8 cellular contexts compared by ENCODE assay signal in genomic region chr3:126522363-126522788, GRCh38. TPM values are rescaled to one million over a fixed set of nuclear protein-coding genes. Genes with fewer than 3 reads are reported as not detected.
A peak's percentile ranks its signal among the peaks of the same experiment; 100 is the strongest.
DNase-seq lines count a peak whose midpoint lies in the region; ATAC-seq and TF ChIP-seq lines count a peak whose summit lies in the region.

No MANE protein-coding gene starts in this region.

- peaks cover 3% of the 10 kb centered on the region; the same call in 1 of the 2 replicates for H3K27me3 ChIP-seq in GM06990 (replicated peaks; ENCODE audit: control insufficient read depth, insufficient read depth, low read length)
- H3K27me3 ChIP-seq in mesenchymal stem cell (ENCODE audit: control insufficient read depth in 1 of 2, insufficient read depth in 1 of 2, low read length in 2 of 2) = peaks cover 62 to 64% of the 10 kb centered on the region in 2 experiments

- H2BK5ac ChIP-seq in mesenchymal stem cell (ENCODE audit: low read depth, low read length, poor library complexity, severe bottlenecking) = no peak overlapping the region

- no peak overlapping the region for H3K18ac ChIP-seq in mesenchymal stem cell (ENCODE audit: low read depth in 1 of 2, low read length in 2 of 2)

- CTCF ChIA-PET in activated CD4-positive, alpha-beta memory T cell treated with anti-CD3 and anti-CD28 coated beads for 36 hours (lab: Charles Lee) = interaction anchor here (0.6 to 3.0 kb wide), 22 partner anchors 9 to 1027 kb away, joined by 3 to 25 read pairs (median 4); partner anchors contain the start of gene ZXDC

- H2BK15ac ChIP-seq in mesenchymal stem cell (ENCODE audit: low read depth, poor library complexity, severe bottlenecking) = no peak overlapping the region

- H3K4me2 ChIP-seq in mesenchymal stem cell (ENCODE audit: low read length, poor library complexity, severe bottlenecking) = no peak overlapping the region

- POLR2A ChIA-PET in activated CD4-positive, alpha-beta memory T cell treated with anti-CD3 and anti-CD28 coated beads for 36 hours (lab: Charles Lee) = no interaction called here

- no peak overlapping the region for H3K9ac ChIP-seq in mesenchymal stem cell (ENCODE audit: low read length)

- H3K9me3 ChIP-seq in mesenchymal stem cell (ENCODE audit: control insufficient read depth, low read length) = no peaks in the 10 kb centered on the region

- H3K27ac ChIP-seq in 22Rv1 (no peak overlapping the region), mesenchymal stem cell (ENCODE audit: low read length, poor library complexity, severe bottlenecking) (no peak overlapping the region)

- ATAC-seq in effector memory CD8-positive, alpha-beta T cell (replicated peaks) = peak; percentile 35
- ATAC-seq in HG02981 (IDR thresholded peaks at IDR 0.05; ENCODE audit: unreplicated experiment) = no peak

- intact Hi-C loops in activated CD4-positive, alpha-beta memory T cell treated with anti-CD3 and anti-CD28 coated beads for 36 hours (cut with micrococcal nuclease) = loop anchor here (1.0 kb wide), 1 partner anchor 1022 kb away; no protein-coding TSS in a partner anchor

- no peak overlapping the region for H4K8ac ChIP-seq in mesenchymal stem cell (ENCODE audit: low read length)

- H3K4me3 Mint-ChIP-seq in activated CD4-positive, alpha-beta memory T cell treated with anti-CD3 and anti-CD28 coated beads for 36 hours = no peak overlapping the region
- H3K4me3 Mint-ChIP-seq in effector memory CD8-positive, alpha-beta T cell = no peak overlapping the region

- no peaks in the 10 kb centered on the region for H3K4me1 Mint-ChIP-seq in activated CD4-positive, alpha-beta memory T cell treated with anti-CD3 and anti-CD28 coated beads for 36 hours (ENCODE audit: low read depth)
- H3K4me1 Mint-ChIP-seq in effector memory CD8-positive, alpha-beta T cell (ENCODE audit: low read depth in 2 of 2) = peaks cover 0 to 6% of the 10 kb centered on the region in 2 donors

- H2AK5ac ChIP-seq in mesenchymal stem cell (ENCODE audit: low read length, severe bottlenecking) = no peak overlapping the region

- WGBS in mesenchymal stem cell = 0% methylated on average over 6 of the region's 6 CpGs

- H3K27me3 Mint-ChIP-seq in activated CD4-positive, alpha-beta memory T cell treated with anti-CD3 and anti-CD28 coated beads for 36 hours = peaks cover 15% of the 10 kb centered on the region
- H3K27me3 Mint-ChIP-seq in effector memory CD8-positive, alpha-beta T cell = peaks cover 16 to 51% of the 10 kb centered on the region in 2 donors

- H2BK12ac ChIP-seq in mesenchymal stem cell (ENCODE audit: low read length in 2 of 2) = no peak overlapping the region

- no peak overlapping the region for H2BK120ac ChIP-seq in mesenchymal stem cell (ENCODE audit: low read depth, low read length)

- no peaks in the 10 kb centered on the region for H3K79me1 ChIP-seq in mesenchymal stem cell (replicated peaks; ENCODE audit: low read length, poor library complexity, severe bottlenecking)

- no peak overlapping the region for H3K4me3 ChIP-seq in GM06990 (replicated peaks; ENCODE audit: low read depth, low read length)
- no peak overlapping the region for H3K4me3 ChIP-seq in mesenchymal stem cell (ENCODE audit: insufficient read depth in 1 of 2, low read depth in 1 of 2, low read length in 2 of 2)

- DNase-seq in GM06990 (ENCODE audit: extremely low read depth, insufficient read length) (peak; percentile 28), NCI-H2171 (lab: John Stamatoyannopoulos, UW) (peak; percentile 50), mesenchymal stem cell (peak; percentile 55)
- DNase-seq in activated CD4-positive, alpha-beta memory T cell treated with anti-CD3 and anti-CD28 coated beads for 36 hours = peak; percentile 43
- DNase-seq in effector memory CD8-positive, alpha-beta T cell = peak; percentile 28 to 51 (median 43)
- DNase-seq in stimulated activated CD8-positive, alpha-beta memory T cell treated with anti-CD3 and anti-CD28 coated beads, Interleukin-4, amount 100 ng/mL, for 48 hours = peak; percentile 66

- H3K23ac ChIP-seq in mesenchymal stem cell (ENCODE audit: low read length in 2 of 2) = no peak overlapping the region

- H3K4ac ChIP-seq in mesenchymal stem cell (ENCODE audit: low read depth in 1 of 2, low read length in 2 of 2) = no peak overlapping the region

- H2AFZ ChIP-seq in mesenchymal stem cell (ENCODE audit: low read depth, low read length) = no peak overlapping the region

- no peak overlapping the region for H3K14ac ChIP-seq in mesenchymal stem cell (ENCODE audit: low read length in 2 of 2)

- no peak overlapping the region for H4K91ac ChIP-seq in mesenchymal stem cell (ENCODE audit: low read length)

- no peaks in the 10 kb centered on the region for H3K9me3 Mint-ChIP-seq in activated CD4-positive, alpha-beta memory T cell treated with anti-CD3 and anti-CD28 coated beads for 36 hours
- no peaks in the 10 kb centered on the region for H3K9me3 Mint-ChIP-seq in effector memory CD8-positive, alpha-beta T cell

- TF ChIP-seq CTCF in 22Rv1 (IDR thresholded peaks at IDR 0.05) (peak; percentile 93), GM06990 (IDR thresholded peaks at IDR 0.05; ENCODE audit: insufficient read depth, low read length, poor library complexity, severe bottlenecking) (peak; percentile 85)

- no peaks in the 10 kb centered on the region for H3K36me3 Mint-ChIP-seq in activated CD4-positive, alpha-beta memory T cell treated with anti-CD3 and anti-CD28 coated beads for 36 hours
- H3K36me3 Mint-ChIP-seq in effector memory CD8-positive, alpha-beta T cell (ENCODE audit: insufficient read depth) = no peaks in the 10 kb centered on the region

- peaks cover 12% of the 10 kb centered on the region for H3K4me1 ChIP-seq in mesenchymal stem cell (ENCODE audit: control insufficient read depth, insufficient read depth, low read depth, low read length)

- H3K36me3 ChIP-seq in GM06990 (ENCODE audit: control insufficient read depth, insufficient read depth, low read length) (no peaks in the 10 kb centered on the region), mesenchymal stem cell (ENCODE audit: control insufficient read depth in 1 of 2, insufficient read depth in 2 of 2, low read depth in 1 of 2, low read length in 2 of 2) (no peaks in the 10 kb centered on the region)

- H3K27ac Mint-ChIP-seq in activated CD4-positive, alpha-beta memory T cell treated with anti-CD3 and anti-CD28 coated beads for 36 hours = no peak overlapping the region
- H3K27ac Mint-ChIP-seq in effector memory CD8-positive, alpha-beta T cell = no peak overlapping the region

RNA-seq across cellular contexts. Expression of gene CHST13, which starts 1.6 kb away (rescaled TPM):
- not detected for total RNA-seq in activated CD4-positive, alpha-beta memory T cell treated with anti-CD3 and anti-CD28 coated beads for 36 hours
- polyA plus RNA-seq in mesenchymal stem cell (2013, experiment 1 of 2) = not detected
- polyA plus RNA-seq in mesenchymal stem cell (2013, experiment 2 of 2) = not detected

RNA-seq across cellular contexts. Expression of gene UROC1, which starts 4.8 kb away (rescaled TPM):
- total RNA-seq in activated CD4-positive, alpha-beta memory T cell treated with anti-CD3 and anti-CD28 coated beads for 36 hours = not detected
- not detected for polyA plus RNA-seq in mesenchymal stem cell (2013, experiment 1 of 2)
- not detected for polyA plus RNA-seq in mesenchymal stem cell (2013, experiment 2 of 2)

RNA-seq across cellular contexts. Expression of gene C3orf22, which starts 36.4 kb away (rescaled TPM):
- not detected for total RNA-seq in activated CD4-positive, alpha-beta memory T cell treated with anti-CD3 and anti-CD28 coated beads for 36 hours
- not detected for polyA plus RNA-seq in mesenchymal stem cell (2013, experiment 1 of 2)
- polyA plus RNA-seq in mesenchymal stem cell (2013, experiment 2 of 2) = not detected

RNA-seq across cellular contexts. Expression of gene ZXDC, which starts 46.7 kb away (rescaled TPM):
- 10 to 100 TPM; 18.2 to 19.1 TPM for total RNA-seq in activated CD4-positive, alpha-beta memory T cell treated with anti-CD3 and anti-CD28 coated beads for 36 hours
- 6.3 TPM for polyA plus RNA-seq in mesenchymal stem cell (2013, experiment 1 of 2)
- polyA plus RNA-seq in mesenchymal stem cell (2013, experiment 2 of 2) = 6.1 TPM
